In genomic region chr2:100588071-100588786, GRCh38 we compare ENCODE assay signal across 8 cellular contexts. TPM values are rescaled to one million over a fixed set of nuclear protein-coding genes. Genes with fewer than 3 reads are reported as not detected.
DNase-seq lines count a peak whose midpoint lies in the region; ATAC-seq, FAIRE-seq and TF ChIP-seq lines count a peak whose summit lies in the region.

No MANE protein-coding gene starts in this region.

- no peak for FAIRE-seq in D721Med (lab: Jason Lieb, UNC)

- peak overlapping the region; percentile 42 for H3K27ac Mint-ChIP-seq in activated naive CD4-positive, alpha-beta T cell treated with anti-CD3 and anti-CD28 coated beads, Interleukin-2, amount 50 U/mL, for 24 hours

- H3K9me3 Mint-ChIP-seq in activated naive CD4-positive, alpha-beta T cell treated with anti-CD3 and anti-CD28 coated beads, Interleukin-2, amount 50 U/mL, for 24 hours, result no peaks in the 10 kb centered on the region

- ATAC-seq in HG03520 (IDR thresholded peaks at IDR 0.05; ENCODE audit: unreplicated experiment), result peak; percentile 85

- TF ChIP-seq CTCF in D721Med (IDR thresholded peaks at IDR 0.05; ENCODE audit: insufficient read depth, missing control alignments), result no peak

- H3K4me1 Mint-ChIP-seq in activated naive CD4-positive, alpha-beta T cell treated with anti-CD3 and anti-CD28 coated beads, Interleukin-2, amount 50 U/mL, for 24 hours, result peaks cover 34% of the 10 kb centered on the region

- DNase-seq in NOMO-1 (lab: John Stamatoyannopoulos, UW; ENCODE audit: unreplicated experiment in 2 of 2) (peak; percentile 18 to 76), NOMO-1 treated with dmso at 0.1 percent for 144 hours (lab: John Stamatoyannopoulos, UW; ENCODE audit: unreplicated experiment) (no peak), renal cortical epithelial cell (ENCODE audit: low read depth) (peak; percentile 73), T1000 (lab: John Stamatoyannopoulos, UW) (no peak), NCI-H2227 treated with DMSO at 0.1 percent for 48 hours (lab: John Stamatoyannopoulos, UW) (no peak), D721Med (ENCODE audit: insufficient read length, low spot score) (no peak)

- H3K4me3 Mint-ChIP-seq in activated naive CD4-positive, alpha-beta T cell treated with anti-CD3 and anti-CD28 coated beads, Interleukin-2, amount 50 U/mL, for 24 hours, result peak overlapping the region; percentile 15

- no peaks in the 10 kb centered on the region for H3K36me3 Mint-ChIP-seq in activated naive CD4-positive, alpha-beta T cell treated with anti-CD3 and anti-CD28 coated beads, Interleukin-2, amount 50 U/mL, for 24 hours

- H3K27me3 Mint-ChIP-seq in activated naive CD4-positive, alpha-beta T cell treated with anti-CD3 and anti-CD28 coated beads, Interleukin-2, amount 50 U/mL, for 24 hours, result no peaks in the 10 kb centered on the region

RNA-seq across cellular contexts. Expression of gene PDCL3, which starts 25.4 kb away (rescaled TPM):
- total RNA-seq in renal cortical epithelial cell, result 20.5 and 20.6 TPM in 2 replicates

Comparison
In these comparisons a context has a peak if more than half of its experiments do, and no peak if none do; other contexts are left out.
1. DNase-seq: peak in NOMO-1 (2 of 2) and renal cortical epithelial cell (single experiment); none in NOMO-1 treated with dmso at 0.1 percent for 144 hours (single experiment), T1000 (single experiment), NCI-H2227 treated with DMSO at 0.1 percent for 48 hours (single experiment) and D721Med (single experiment).